1 cellular context compared by ENCODE assay signal in the genomic region with DNA sequence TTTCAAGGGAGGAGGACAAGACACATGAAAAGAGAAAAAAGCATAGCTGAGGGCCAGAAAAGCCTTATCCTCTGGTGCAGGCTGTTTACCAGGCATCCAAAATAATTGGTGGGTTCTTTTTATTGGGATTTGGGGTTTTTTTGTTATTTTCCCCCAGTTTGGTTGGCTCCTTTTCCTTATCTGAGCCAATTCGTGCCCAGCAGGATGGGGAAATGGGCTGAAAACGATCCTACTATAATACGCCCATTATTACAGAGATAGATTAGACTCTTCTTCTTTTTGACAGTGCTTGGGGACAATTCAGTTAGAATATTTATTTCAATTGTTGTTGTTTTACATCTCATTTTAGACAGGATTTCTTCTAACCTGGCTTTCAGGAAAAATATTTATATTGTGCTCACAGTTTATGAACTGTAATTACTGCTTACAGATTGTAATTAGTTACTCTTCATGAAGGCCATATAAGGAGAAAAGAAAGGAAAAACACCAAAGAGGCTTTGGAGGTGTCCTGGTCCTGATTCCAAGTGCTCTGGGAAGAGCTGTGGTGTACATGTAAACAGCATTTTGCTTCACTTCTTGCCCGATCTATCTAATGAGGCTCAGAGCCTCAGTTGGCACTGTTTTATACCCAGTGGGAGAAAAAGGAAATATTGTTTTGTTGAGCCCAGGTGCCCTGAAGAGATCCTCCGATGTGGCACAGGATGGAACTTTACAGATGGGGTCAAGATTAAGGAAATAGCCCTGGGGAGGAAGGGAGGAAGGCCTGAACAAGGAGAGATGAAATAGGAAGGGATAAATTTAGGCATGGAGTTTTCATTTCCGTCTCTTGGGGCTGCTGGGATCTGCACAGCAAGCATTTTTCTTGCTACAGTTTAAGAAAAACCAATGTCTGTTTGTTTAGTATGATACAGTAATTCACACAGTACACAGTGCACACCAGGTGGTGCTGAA.
TF ChIP-seq lines count a peak whose summit lies in the region.

No MANE protein-coding gene starts in this region.

TF ChIP-seq in SK-N-SH, 30 proteins besides CTCF, POLR2A, EP300 and RAD21 (continued from another document):
- TF ChIP-seq CHD2 (IDR thresholded peaks at IDR 0.05; ENCODE audit: low read length, partially characterized antibody), result no peak
- peak; percentile 39; the same call in 1 of the 2 replicates for TF ChIP-seq GABPA (IDR thresholded peaks at IDR 0.05; ENCODE audit: low read depth)
- TF ChIP-seq RFX5 (IDR thresholded peaks at IDR 0.05; ENCODE audit: low read length), result peak; percentile 3; the same call in 1 of the 2 replicates
- TF ChIP-seq SMC3 (IDR thresholded peaks at IDR 0.05; ENCODE audit: low read depth, low read length), result 0 out of 2 replicates have a peak, but pooled peaks have one; percentile 2
- TF ChIP-seq YY1 (IDR thresholded peaks at IDR 0.05; ENCODE audit: low read depth), result no peak
